Comparison of ENCODE assay signal across 8 cellular contexts in the genomic region with DNA sequence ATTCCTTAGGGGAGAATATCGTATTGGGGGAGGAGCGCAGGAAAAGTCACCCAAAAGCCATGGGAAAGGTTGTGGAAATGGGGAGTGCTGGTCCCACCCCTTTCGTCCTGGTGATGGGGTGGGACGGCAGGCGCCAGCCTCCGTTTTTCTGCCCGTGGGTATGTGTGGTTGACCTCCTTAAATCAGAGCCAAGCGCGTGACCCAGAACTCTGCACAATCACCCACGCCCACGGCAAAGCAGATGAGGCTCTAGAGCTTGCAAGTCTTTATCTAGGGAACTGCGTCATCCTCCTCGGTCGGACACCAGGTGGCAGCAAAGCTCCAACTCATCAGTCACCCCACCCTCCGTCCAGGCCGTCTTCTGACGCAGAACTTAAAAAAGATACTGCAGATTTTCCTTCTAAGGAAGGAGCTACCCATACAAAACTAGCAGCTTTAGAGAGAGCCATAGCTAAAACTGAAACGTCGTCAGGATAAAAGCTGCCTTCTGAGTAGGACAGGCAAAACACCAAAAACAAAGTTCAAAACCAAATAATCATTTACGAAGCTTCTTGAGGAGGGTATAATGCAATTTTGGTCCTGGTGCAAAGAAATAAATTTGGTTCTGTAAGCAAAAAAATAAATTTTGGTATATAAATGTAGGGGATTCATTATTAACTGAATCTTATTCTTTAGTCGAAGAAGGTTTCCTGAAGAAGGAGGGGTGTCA.
DNase-seq lines count a peak whose midpoint lies in the region; ATAC-seq, FAIRE-seq and TF ChIP-seq lines count a peak whose summit lies in the region.

No MANE protein-coding gene starts in this region.

- H3K36me3 ChIP-seq in heart right ventricle (no peaks in the 10 kb centered on the region), prostate gland (no peaks in the 10 kb centered on the region)

- TF ChIP-seq POLR2A in prostate gland (IDR thresholded peaks at IDR 0.05) = no peak

- FAIRE-seq in urothelium cell line (lab: Jason Lieb, UNC) = no peak

- ATAC-seq in HG02678 (IDR thresholded peaks at IDR 0.05; ENCODE audit: unreplicated experiment) (peak; percentile 89), heart right ventricle (peak; percentile 96 to 98 (median 98))

- H3K27ac ChIP-seq in heart right ventricle = peak overlapping the region in 6 of 10 donors; percentile 24 to 66 (median 58)
- H3K27ac ChIP-seq in prostate gland = peak overlapping the region in 1 of 2 donors; percentile 28

- 12 to 13% methylated on average over 21 of the region's 21 CpGs for WGBS in heart right ventricle, 2 donors
- 11% methylated on average over 21 of the region's 21 CpGs for WGBS in prostate gland

- no peaks in the 10 kb centered on the region for H3K27me3 ChIP-seq in heart right ventricle
- H3K27me3 ChIP-seq in prostate gland (replicated peaks; ENCODE audit: insufficient read depth) = no peaks in the 10 kb centered on the region

- peaks cover 0 to 6% (median 0%) of the 10 kb centered on the region in 11 donors for H3K9me3 ChIP-seq in heart right ventricle
- no peaks in the 10 kb centered on the region for H3K9me3 ChIP-seq in prostate gland

- intact Hi-C loops in heart right ventricle (cut with DNase I) = loop anchor here in 9 of 10 donors (2.0 to 10.0 kb wide), 8 partner anchors 85 to 1012 kb away; no protein-coding TSS in a partner anchor
- intact Hi-C loops in prostate gland (cut with DNase I) = loop anchor here (2.0 to 5.0 kb wide), 4 partner anchors 90 to 1205 kb away; no protein-coding TSS in a partner anchor

- H3K4me3 ChIP-seq in heart right ventricle (peak overlapping the region in 6 of 10 donors; percentile 30 to 37 (median 36)), prostate gland (no peak overlapping the region)

- peaks cover 0 to 33% (median 11%) of the 10 kb centered on the region in 9 donors for H3K4me1 ChIP-seq in heart right ventricle
- no peaks in the 10 kb centered on the region for H3K4me1 ChIP-seq in prostate gland (replicated peaks)

- TF ChIP-seq CTCF in GM10266 (IDR thresholded peaks at IDR 0.05; ENCODE audit: control insufficient read depth, insufficient read depth, low read depth, missing control alignments) = peak; percentile 83
- TF ChIP-seq CTCF in heart right ventricle (IDR thresholded peaks at IDR 0.05) = peak; percentile 68 to 90 (median 85)
- TF ChIP-seq CTCF in prostate gland (IDR thresholded peaks at IDR 0.05) = peak; percentile 53 to 89 (median 83)

- DNase-seq in GM10266 (ENCODE audit: extremely low spot score) (peak; percentile 65), NCI-H128 (lab: John Stamatoyannopoulos, UW; ENCODE audit: unreplicated experiment) (peak; percentile 49), SW480 (ENCODE audit: low spot score) (peak; percentile 73), heart right ventricle (peak; percentile 86 to 90), prostate gland (ENCODE audit: low spot score) (peak; percentile 74), urothelium cell line (ENCODE audit: low spot score) (peak; percentile 74)
- peak; percentile 76 for DNase-seq in activated naive CD8-positive, alpha-beta T cell treated with anti-CD3 and anti-CD28 coated beads, Interleukin-2, amount 50 U/mL, for 16 hours (ENCODE audit: low read depth, low spot score)

Comparison
In these comparisons a context has a peak if more than half of its experiments do, and no peak if none do; other contexts are left out.
1. H3K4me3 ChIP-seq: peak in heart right ventricle (6 of 10); none in prostate gland (0 of 2).
2. Peak in every context shown above with its lines, with median percentiles within 50 percentile points of each other: DNase-seq and CTCF ChIP-seq.